In the genomic region with DNA sequence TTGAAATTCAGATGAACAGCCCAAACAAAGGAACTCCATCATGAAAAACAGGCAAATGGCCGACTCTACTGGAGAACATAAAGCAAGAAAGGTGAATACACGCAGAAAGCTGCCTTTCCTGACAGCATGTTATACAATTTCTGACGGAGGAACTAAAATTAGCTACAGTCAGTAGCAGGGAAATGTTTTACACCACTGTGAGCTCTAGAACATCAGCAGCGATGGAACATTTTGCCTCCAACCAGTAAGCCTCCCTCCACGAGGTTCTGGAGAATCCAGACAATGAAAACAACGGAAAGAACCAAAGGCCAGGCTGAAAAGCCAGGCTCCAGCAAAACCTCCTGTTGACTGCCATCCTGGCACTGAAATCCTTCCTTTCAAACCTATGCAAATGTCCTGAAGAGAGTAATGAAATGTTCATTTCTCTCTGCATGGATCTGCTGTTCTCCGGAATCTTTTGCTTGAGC, we compare ENCODE assay signal across 11 cellular contexts.
A peak's percentile ranks its signal among the peaks of the same experiment; 100 is the strongest.
DNase-seq lines count a peak whose midpoint lies in the region; ATAC-seq and TF ChIP-seq lines count a peak whose summit lies in the region.
"Had no signal": no experiment of that assay in that cellular context is flagged by ENCODE, and none has a peak within 500 bp of the region (broad histone marks: within the 10 kb centered on the region; RNA-seq: fewer than 3 reads in every experiment).

No MANE protein-coding gene starts in this region.

- DNase-seq in GM06990 (ENCODE audit: extremely low read depth, insufficient read length) (no peak), inferior parietal cortex (ENCODE audit: extremely low spot score) (peak; percentile 62), SK-N-DZ (ENCODE audit: low spot score) (no peak), NCI-H1930 (lab: John Stamatoyannopoulos, UW) (no peak), NCI-H2081 (lab: John Stamatoyannopoulos, UW) (no peak), HuH-7.5 (ENCODE audit: low spot score) (no peak)
- DNase-seq: NCI-H2171, T-cell had no signal

- ATAC-seq in GM21515 (IDR thresholded peaks at IDR 0.05; ENCODE audit: unreplicated experiment): peak; percentile 10
- peak; percentile 3 for ATAC-seq in HG03571 (IDR thresholded peaks at IDR 0.05; ENCODE audit: unreplicated experiment)
- ATAC-seq: T-cell had no signal

- no peaks in the 10 kb centered on the region for H3K27me3 ChIP-seq in GM06990 (replicated peaks; ENCODE audit: control insufficient read depth, insufficient read depth, low read length)

- TF ChIP-seq CTCF in GM06990 (IDR thresholded peaks at IDR 0.05; ENCODE audit: insufficient read depth, low read length, poor library complexity, severe bottlenecking): no peak

- H3K4me3 ChIP-seq in GM06990 (replicated peaks; ENCODE audit: low read depth, low read length): peak overlapping the region; percentile 9; the same call in 1 of the 2 replicates
- H3K4me3 ChIP-seq: prostate gland had no signal

- peaks cover 31% of the 10 kb centered on the region for H3K36me3 ChIP-seq in GM06990 (ENCODE audit: control insufficient read depth, insufficient read depth, low read length)
- H3K36me3 ChIP-seq: prostate gland had no signal
